Comparison of ENCODE assay signal across 17 cellular contexts in the genomic region with DNA sequence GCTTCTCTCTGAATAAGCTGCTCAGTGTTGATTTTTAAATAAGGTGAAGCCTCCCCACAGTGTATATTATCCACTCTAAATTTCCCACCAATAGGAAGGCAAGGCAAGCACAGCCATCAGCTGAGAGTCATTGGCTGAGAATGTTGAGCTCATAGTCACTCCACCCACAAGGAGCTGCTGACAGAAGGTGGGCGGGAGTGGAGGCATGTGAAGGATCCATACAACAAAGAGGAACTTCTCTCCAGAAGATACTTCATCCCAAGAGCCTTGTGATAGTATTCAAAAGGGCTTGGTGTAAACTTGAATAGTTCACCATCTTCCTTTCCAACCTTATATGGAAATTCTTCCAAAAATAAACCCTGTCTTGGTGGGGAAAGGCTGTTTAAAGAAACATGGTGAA. TPM values are rescaled to one million over a fixed set of nuclear protein-coding genes. Genes with fewer than 3 reads are reported as not detected.
DNase-seq lines count a peak whose midpoint lies in the region; ATAC-seq and TF ChIP-seq lines count a peak whose summit lies in the region.
"Had no signal": no experiment of that assay in that cellular context is flagged by ENCODE, and none has a peak within 500 bp of the region (broad histone marks: within the 10 kb centered on the region; RNA-seq: fewer than 3 reads in every experiment).

No MANE protein-coding gene starts in this region.

- no peaks in the 10 kb centered on the region for H3K4me1 Mint-ChIP-seq in stimulated activated naive CD8-positive, alpha-beta T cell treated with anti-CD3 and anti-CD28 coated beads, Interleukin-15, amount 100 ng/mL, for 72 hours

- H3K18ac ChIP-seq in mesenchymal stem cell (ENCODE audit: low read depth in 1 of 2, low read length in 2 of 2), result no peak overlapping the region

- no peak overlapping the region for H2BK15ac ChIP-seq in mesenchymal stem cell (ENCODE audit: low read depth, poor library complexity, severe bottlenecking)

- H3K4me1 ChIP-seq in mesenchymal stem cell (ENCODE audit: control insufficient read depth, insufficient read depth, low read depth, low read length), result peaks cover 6% of the 10 kb centered on the region
- H3K4me1 ChIP-seq: SJSA1 had no signal

- no CpG with 5 or more reads among the region's 1 CpG for WGBS in mesenchymal stem cell

- no peak overlapping the region for H2AK5ac ChIP-seq in mesenchymal stem cell (ENCODE audit: low read length, severe bottlenecking)

- H2BK120ac ChIP-seq in mesenchymal stem cell (ENCODE audit: low read depth, low read length), result no peak overlapping the region

- no peak overlapping the region for H3K9ac ChIP-seq in mesenchymal stem cell (ENCODE audit: low read length)

- H3K9me3 ChIP-seq in MG63, result no peaks in the 10 kb centered on the region
- H3K9me3 ChIP-seq in mesenchymal stem cell (ENCODE audit: control insufficient read depth, low read length), result no peaks in the 10 kb centered on the region
- H3K9me3 ChIP-seq: SJSA1 had no signal

- H3K27me3 Mint-ChIP-seq in stimulated activated naive CD8-positive, alpha-beta T cell treated with anti-CD3 and anti-CD28 coated beads, Interleukin-15, amount 100 ng/mL, for 72 hours, result no peaks in the 10 kb centered on the region

- H3K36me3 ChIP-seq in MG63, result no peaks in the 10 kb centered on the region
- no peaks in the 10 kb centered on the region for H3K36me3 ChIP-seq in brain microvascular endothelial cell (replicated peaks)
- no peaks in the 10 kb centered on the region for H3K36me3 ChIP-seq in mesenchymal stem cell (ENCODE audit: control insufficient read depth in 1 of 2, insufficient read depth in 2 of 2, low read depth in 1 of 2, low read length in 2 of 2)
- H3K36me3 ChIP-seq: SJSA1 had no signal

- H4K91ac ChIP-seq in mesenchymal stem cell (ENCODE audit: low read length), result no peak overlapping the region

- no peaks in the 10 kb centered on the region for H3K27me3 ChIP-seq in MG63
- H3K27me3 ChIP-seq in brain microvascular endothelial cell (replicated peaks), result no peaks in the 10 kb centered on the region
- H3K27me3 ChIP-seq in mesenchymal stem cell (ENCODE audit: control insufficient read depth in 1 of 2, insufficient read depth in 1 of 2, low read length in 2 of 2), result no peaks in the 10 kb centered on the region
- H3K27me3 ChIP-seq: SJSA1 had no signal

- H2BK5ac ChIP-seq in mesenchymal stem cell (ENCODE audit: low read depth, low read length, poor library complexity, severe bottlenecking), result no peak overlapping the region

- no peak overlapping the region for H3K4ac ChIP-seq in mesenchymal stem cell (ENCODE audit: low read depth in 1 of 2, low read length in 2 of 2)

- no peak overlapping the region for H3K4me3 ChIP-seq in MG63
- H3K4me3 ChIP-seq in brain microvascular endothelial cell (ENCODE audit: low read depth, low read length), result no peak overlapping the region
- no peak overlapping the region for H3K4me3 ChIP-seq in mesenchymal stem cell (ENCODE audit: insufficient read depth in 1 of 2, low read depth in 1 of 2, low read length in 2 of 2)
- H3K4me3 ChIP-seq: coronary artery, SJSA1 had no signal

- no peak overlapping the region for H3K4me2 ChIP-seq in mesenchymal stem cell (ENCODE audit: low read length, poor library complexity, severe bottlenecking)

- ATAC-seq in HG02884 (IDR thresholded peaks at IDR 0.05; ENCODE audit: unreplicated experiment) (no peak), left colon (no peak)
- no peak for ATAC-seq in stimulated activated naive CD8-positive, alpha-beta T cell treated with anti-CD3 and anti-CD28 coated beads, Interleukin-15, amount 100 ng/mL, for 72 hours
- ATAC-seq: right cardiac atrium had no signal

- no peak overlapping the region for H4K8ac ChIP-seq in mesenchymal stem cell (ENCODE audit: low read length)

- in situ Hi-C loops in brain microvascular endothelial cell (cut with HindIII; ENCODE audit: low pct_ligation_motif_present, low sequenced_read_pairs), result no loop called here

- H3K14ac ChIP-seq in mesenchymal stem cell (ENCODE audit: low read length in 2 of 2), result no peak overlapping the region

- no peaks in the 10 kb centered on the region for H3K79me1 ChIP-seq in mesenchymal stem cell (replicated peaks; ENCODE audit: low read length, poor library complexity, severe bottlenecking)

- TF ChIP-seq CTCF in brain microvascular endothelial cell (IDR thresholded peaks at IDR 0.05; ENCODE audit: low read depth, low read length, missing control alignments), result no peak

- H3K9me3 Mint-ChIP-seq in stimulated activated naive CD8-positive, alpha-beta T cell treated with anti-CD3 and anti-CD28 coated beads, Interleukin-15, amount 100 ng/mL, for 72 hours, result peaks cover 5 to 9% of the 10 kb centered on the region in 2 donors

- H3K4me3 Mint-ChIP-seq in stimulated activated naive CD8-positive, alpha-beta T cell treated with anti-CD3 and anti-CD28 coated beads, Interleukin-15, amount 100 ng/mL, for 72 hours, result no peak overlapping the region

- H3K23ac ChIP-seq in mesenchymal stem cell (ENCODE audit: low read length in 2 of 2), result no peak overlapping the region

- H3K27ac Mint-ChIP-seq in stimulated activated naive CD8-positive, alpha-beta T cell treated with anti-CD3 and anti-CD28 coated beads, Interleukin-15, amount 100 ng/mL, for 72 hours, result no peak overlapping the region

- H2AFZ ChIP-seq in mesenchymal stem cell (ENCODE audit: low read depth, low read length), result no peak overlapping the region

- intact Hi-C loops in left colon (cut with DNase I, micrococcal nuclease), result no loop called here

- DNase-seq in COLO829 (ENCODE audit: low spot score), result peak; percentile 48
- DNase-seq in MG63, result peak; percentile 12
- DNase-seq in brain microvascular endothelial cell, result peak; percentile 76
- peak; percentile 24 for DNase-seq in mesenchymal stem cell
- no peak for DNase-seq in AML-193 (lab: John Stamatoyannopoulos, UW)
- DNase-seq in left colon, result no peak
- no peak for DNase-seq in stimulated activated naive CD8-positive, alpha-beta T cell treated with anti-CD3 and anti-CD28 coated beads, Interleukin-15, amount 100 ng/mL, for 72 hours
- DNase-seq: activated CD4-positive, alpha-beta T cell treated with anti-CD3 and anti-CD28 coated beads for 4 hours; activated CD8-positive, alpha-beta memory T cell treated with anti-CD3 and anti-CD28 coated beads, Interleukin-2, amount 50 U/mL, for 4 hours; aorta; NCI-H187 treated with DMSO at 0.1 percent for 48 hours; NCI-H510A treated with DMSO at 0.1 percent for 48 hours; right cardiac atrium; stimulated activated CD4-positive, alpha-beta T cell treated with anti-CD3 and anti-CD28 coated beads, Interleukin-2, amount 100 ng/mL, for 24 hours had no signal

- no peak overlapping the region for H3K27ac ChIP-seq in brain microvascular endothelial cell
- H3K27ac ChIP-seq in mesenchymal stem cell (ENCODE audit: low read length, poor library complexity, severe bottlenecking), result no peak overlapping the region
- H3K27ac ChIP-seq: coronary artery, SJSA1 had no signal

- H2BK12ac ChIP-seq in mesenchymal stem cell (ENCODE audit: low read length in 2 of 2), result no peak overlapping the region

RNA-seq across cellular contexts. Expression of a gene that starts 42.8 kb away (rescaled TPM):
- total RNA-seq in MG63 (2014; rRNA removed; shearing (Covaris generic); ENCODE audit: low replicate concordance), result 0.15 and 0.40 TPM in 2 replicates
- 0.59 TPM for polyA plus RNA-seq in mesenchymal stem cell (2013, experiment 1 of 2)
- 0.48 TPM for polyA plus RNA-seq in mesenchymal stem cell (2013, experiment 2 of 2)
- total RNA-seq in left colon, result 10 to 100 TPM; 24.5 to 29.9 TPM

RNA-seq across cellular contexts. Expression of a gene that starts 54.0 kb away (rescaled TPM):
- not detected in 2 replicates for total RNA-seq in MG63 (2014; rRNA removed; shearing (Covaris generic); ENCODE audit: low replicate concordance)
- polyA plus RNA-seq in mesenchymal stem cell (2013, experiment 1 of 2), result not detected
- polyA plus RNA-seq in mesenchymal stem cell (2013, experiment 2 of 2), result not detected
- 1 to 10 TPM in 1 of 2 donors, under 1 TPM in 1; 0.70 to 1.3 TPM for total RNA-seq in left colon
- total RNA-seq: aorta, right cardiac atrium, SJSA1 had no signal
- polyA plus RNA-seq: right cardiac atrium had no signal

Comparison
In these comparisons a context has a peak if more than half of its experiments do, and no peak if none do; other contexts are left out.
1. DNase-seq: peak in COLO829 (single experiment), MG63 (single experiment), brain microvascular endothelial cell (single experiment) and mesenchymal stem cell (single experiment); none in AML-193 (0 of 2), left colon (0 of 2) and stimulated activated naive CD8-positive, alpha-beta T cell treated with anti-CD3 and anti-CD28 coated beads, Interleukin-15, amount 100 ng/mL, for 72 hours (0 of 2).
2. RNA of a gene that starts 42.8 kb away (total RNA-seq): 24.5 to 29.9 TPM in left colon; 0.15 to 0.40 TPM in MG63; every median in the first group is over 10 times any median in the second.